ENCODE assay signal across 27 cellular contexts in genomic region chr5:32145378-32145777, GRCh38. TPM values are rescaled to one million over a fixed set of nuclear protein-coding genes. Genes with fewer than 3 reads are reported as not detected.
DNase-seq lines count a peak whose midpoint lies in the region; ATAC-seq and TF ChIP-seq lines count a peak whose summit lies in the region.
"Had no signal": no experiment of that assay in that cellular context is flagged by ENCODE, and none has a peak within 500 bp of the region (broad histone marks: within the 10 kb centered on the region; RNA-seq: fewer than 3 reads in every experiment).

No MANE protein-coding gene starts in this region.

- CTCF ChIA-PET in activated CD8-positive, alpha-beta memory T cell treated with anti-CD3 and anti-CD28 coated beads, Interleukin-2, amount 10 ng/mL, durations not matched to agents 7 days and 5 days (lab: Charles Lee) = no interaction called here

- H3K36me3 ChIP-seq in WERI-Rb-1 = peaks cover 27% of the 10 kb centered on the region
- H3K36me3 ChIP-seq: right lobe of liver, uterus had no signal

- H3K27me3 ChIP-seq in WERI-Rb-1 (ENCODE audit: insufficient read depth, low read depth, severe bottlenecking) = no peaks in the 10 kb centered on the region
- H3K27me3 ChIP-seq: BLaER1, hepatocyte, right lobe of liver, uterus had no signal

- DNase-seq in Right ventricle myocardium inferior (ENCODE audit: missing footprints) (no peak), cardiac septum (ENCODE audit: low spot score) (no peak), WERI-Rb-1 (no peak), left ventricle myocardium superior (no peak), NCI-H82 treated with DMSO at 0.1 percent for 48 hours (lab: John Stamatoyannopoulos, UW; ENCODE audit: unreplicated experiment) (no peak), OCI-M2 (lab: John Stamatoyannopoulos, UW; ENCODE audit: unreplicated experiment) (no peak)
- no peak for DNase-seq in stimulated activated effector memory CD8-positive, alpha-beta T cell treated with anti-CD3 and anti-CD28 coated beads, Interleukin-12 subunit alpha, Interleukin-12 subunit beta, amount 100 ng/mL, for 72 hours (ENCODE audit: low spot score in 2 of 2)
- no peak for DNase-seq in activated CD8-positive, alpha-beta memory T cell treated with anti-CD3 and anti-CD28 coated beads, Interleukin-2, amount 10 ng/mL, durations not matched to agents 7 days and 5 days
- DNase-seq: activated CD4-positive, alpha-beta T cell treated with anti-CD3 and anti-CD28 coated beads, Interleukin-2, amount 50 U/mL, for 48 hours; activated naive CD4-positive, alpha-beta T cell; amniotic stem cell; central memory CD4-positive, alpha-beta T cell; lower lobe of right lung; MM.1S; NCI-H1436; NCI-H524; stimulated activated CD4-positive, alpha-beta T cell treated with anti-CD3 and anti-CD28 coated beads, Interleukin-15, amount 100 ng/mL, for 24 hours; stimulated activated CD8-positive, alpha-beta memory T cell treated with anti-CD3 and anti-CD28 coated beads, Interleukin-4, amount 100 ng/mL, for 48 hours; T-helper 2 cell; uterus had no signal

- H3K36me3 Mint-ChIP-seq in stimulated activated effector memory CD8-positive, alpha-beta T cell treated with anti-CD3 and anti-CD28 coated beads, Interleukin-12 subunit alpha, Interleukin-12 subunit beta, amount 100 ng/mL, for 72 hours = peaks cover 63% of the 10 kb centered on the region
- peaks cover 46% of the 10 kb centered on the region for H3K36me3 Mint-ChIP-seq in activated CD8-positive, alpha-beta memory T cell treated with anti-CD3 and anti-CD28 coated beads, Interleukin-2, amount 10 ng/mL, durations not matched to agents 7 days and 5 days

- intact Hi-C loops in Right ventricle myocardium inferior (cut with DNase I) = no loop called here
- intact Hi-C loops in cardiac septum (cut with DNase I) = no loop called here
- intact Hi-C loops in left ventricle myocardium superior (cut with micrococcal nuclease) = no loop called here

- ATAC-seq in Right ventricle myocardium inferior = peak; percentile 24
- peak; percentile 34 for ATAC-seq in left ventricle myocardium superior
- no peak for ATAC-seq in stimulated activated effector memory CD8-positive, alpha-beta T cell treated with anti-CD3 and anti-CD28 coated beads, Interleukin-12 subunit alpha, Interleukin-12 subunit beta, amount 100 ng/mL, for 72 hours
- ATAC-seq in activated CD8-positive, alpha-beta memory T cell treated with anti-CD3 and anti-CD28 coated beads, Interleukin-2, amount 10 ng/mL, durations not matched to agents 7 days and 5 days = no peak
- ATAC-seq: lower lobe of right lung had no signal

- H3K27ac Mint-ChIP-seq in stimulated activated effector memory CD8-positive, alpha-beta T cell treated with anti-CD3 and anti-CD28 coated beads, Interleukin-12 subunit alpha, Interleukin-12 subunit beta, amount 100 ng/mL, for 72 hours = peak overlapping the region; percentile 81
- H3K27ac Mint-ChIP-seq in activated CD8-positive, alpha-beta memory T cell treated with anti-CD3 and anti-CD28 coated beads, Interleukin-2, amount 10 ng/mL, durations not matched to agents 7 days and 5 days = no peak overlapping the region
- H3K27ac Mint-ChIP-seq: IgD-negative memory B cell had no signal

- H3K9me3 Mint-ChIP-seq in stimulated activated effector memory CD8-positive, alpha-beta T cell treated with anti-CD3 and anti-CD28 coated beads, Interleukin-12 subunit alpha, Interleukin-12 subunit beta, amount 100 ng/mL, for 72 hours = no peaks in the 10 kb centered on the region
- no peaks in the 10 kb centered on the region for H3K9me3 Mint-ChIP-seq in activated CD8-positive, alpha-beta memory T cell treated with anti-CD3 and anti-CD28 coated beads, Interleukin-2, amount 10 ng/mL, durations not matched to agents 7 days and 5 days (ENCODE audit: low read depth)
- H3K9me3 Mint-ChIP-seq: IgD-negative memory B cell had no signal

- peaks cover 3% of the 10 kb centered on the region for H3K9me3 ChIP-seq in WERI-Rb-1 (ENCODE audit: severe bottlenecking)
- H3K9me3 ChIP-seq: lower lobe of right lung, right lobe of liver, uterus had no signal

- peaks cover 36% of the 10 kb centered on the region for H3K4me1 Mint-ChIP-seq in stimulated activated effector memory CD8-positive, alpha-beta T cell treated with anti-CD3 and anti-CD28 coated beads, Interleukin-12 subunit alpha, Interleukin-12 subunit beta, amount 100 ng/mL, for 72 hours
- peaks cover 9% of the 10 kb centered on the region for H3K4me1 Mint-ChIP-seq in activated CD8-positive, alpha-beta memory T cell treated with anti-CD3 and anti-CD28 coated beads, Interleukin-2, amount 10 ng/mL, durations not matched to agents 7 days and 5 days

- no peak overlapping the region for H3K4me3 Mint-ChIP-seq in stimulated activated effector memory CD8-positive, alpha-beta T cell treated with anti-CD3 and anti-CD28 coated beads, Interleukin-12 subunit alpha, Interleukin-12 subunit beta, amount 100 ng/mL, for 72 hours
- no peak overlapping the region for H3K4me3 Mint-ChIP-seq in activated CD8-positive, alpha-beta memory T cell treated with anti-CD3 and anti-CD28 coated beads, Interleukin-2, amount 10 ng/mL, durations not matched to agents 7 days and 5 days
- H3K4me3 Mint-ChIP-seq: IgD-negative memory B cell had no signal

- no peak overlapping the region for H3K4me3 ChIP-seq in WERI-Rb-1 (ENCODE audit: low read depth, low read length)
- H3K4me3 ChIP-seq: BLaER1, hepatocyte, lower lobe of right lung, right lobe of liver, SK-N-MC, uterus had no signal

- no peak for TF ChIP-seq CTCF in WERI-Rb-1 (IDR thresholded peaks at IDR 0.05; ENCODE audit: low read depth, low read length)

- no peaks in the 10 kb centered on the region for H3K27me3 Mint-ChIP-seq in activated CD8-positive, alpha-beta memory T cell treated with anti-CD3 and anti-CD28 coated beads, Interleukin-2, amount 10 ng/mL, durations not matched to agents 7 days and 5 days
- H3K27me3 Mint-ChIP-seq: IgD-negative memory B cell had no signal

- peak overlapping the region; percentile 37 for H3K27ac ChIP-seq in WERI-Rb-1
- H3K27ac ChIP-seq: BLaER1, epithelial cell of prostate, hepatocyte, HL-60, lower lobe of right lung, right lobe of liver, SK-N-MC, uterus had no signal

RNA-seq across cellular contexts. Expression of gene GOLPH3, which starts 28.7 kb away (rescaled TPM):
- total RNA-seq in Right ventricle myocardium inferior (42.3 TPM), cardiac septum (52.0 TPM), left ventricle myocardium superior (41.2 TPM)
- total RNA-seq in activated CD8-positive, alpha-beta memory T cell treated with anti-CD3 and anti-CD28 coated beads, Interleukin-2, amount 10 ng/mL, durations not matched to agents 7 days and 5 days = 10 to 100 TPM; 74.7 to 81.4 TPM

Comparison
In these comparisons a context has a peak if more than half of its experiments do, and no peak if none do; other contexts are left out.
1. ATAC-seq: peak in Right ventricle myocardium inferior (single experiment) and left ventricle myocardium superior (single experiment); none in stimulated activated effector memory CD8-positive, alpha-beta T cell treated with anti-CD3 and anti-CD28 coated beads, Interleukin-12 subunit alpha, Interleukin-12 subunit beta, amount 100 ng/mL, for 72 hours (single experiment) and activated CD8-positive, alpha-beta memory T cell treated with anti-CD3 and anti-CD28 coated beads, Interleukin-2, amount 10 ng/mL, durations not matched to agents 7 days and 5 days (single experiment).